26 cellular contexts compared by ENCODE assay signal in genomic region chr17:71163813-71164122, GRCh38.
"Had no signal": no experiment of that assay in that cellular context is flagged by ENCODE, and none has a peak within 500 bp of the region (broad histone marks: within the 10 kb centered on the region; RNA-seq: fewer than 3 reads in every experiment).

No MANE protein-coding gene starts in this region.

- H3K4me1 ChIP-seq: ascending aorta, esophagus muscularis mucosa, foreskin keratinocyte, heart right ventricle, left lung, right atrium auricular region, suprapubic skin, tibial nerve, uterus had no signal

- H3K27ac ChIP-seq: ascending aorta, esophagus muscularis mucosa, foreskin keratinocyte, heart right ventricle, left lung, ovary, right atrium auricular region, suprapubic skin, tibial nerve, uterus had no signal

- H3K4me3 ChIP-seq: ascending aorta, esophagus muscularis mucosa, heart right ventricle, left lung, mucosa of descending colon, ovary, right atrium auricular region, suprapubic skin, tibial nerve, uterus had no signal

- H3K27me3 ChIP-seq: ascending aorta, foreskin keratinocyte, heart right ventricle, left lung, right atrium auricular region, tibial nerve, uterus had no signal

- ATAC-seq: foreskin keratinocyte; heart right ventricle; natural killer cell treated with Interleukin-12 subunit alpha and Interleukin-12 subunit beta and Interleukin-15 and Interleukin-18, amount 100 ng/mL, for 72 hours; stimulated activated naive B cell treated with anti-CD40 and anti-IgM and Interleukin-4, amounts not matched to agents 10 μg/mL and 1 μg/mL and 100 μg/mL, for 72 hours had no signal

- H3K36me3 ChIP-seq: ascending aorta, esophagus muscularis mucosa, heart right ventricle, left lung, ovary, right atrium auricular region, suprapubic skin, tibial nerve, uterus had no signal

- H3K9me3 ChIP-seq: ascending aorta, esophagus muscularis mucosa, heart right ventricle, left lung, mucosa of descending colon, ovary, right atrium auricular region, suprapubic skin, tibial nerve, uterus had no signal

- DNase-seq: activated CD4-positive, alpha-beta memory T cell treated with anti-CD3 and anti-CD28 coated beads for 36 hours; activated CD4-positive, alpha-beta T cell treated with anti-CD3 and anti-CD28 coated beads, Interleukin-2, amount 10 ng/mL, durations not matched to agents 24 days and 14 days; activated CD4-positive, CD25-positive, alpha-beta regulatory T cell treated with anti-CD3 and anti-CD28 coated beads, Interleukin-2, amount 50 U/mL, for 72 hours; activated CD8-positive, alpha-beta memory T cell treated with anti-CD3 and anti-CD28 coated beads, Interleukin-2, amount 50 U/mL, for 4 hours; activated gamma-delta T cell; activated naive CD4-positive, alpha-beta T cell treated with anti-CD3 and anti-CD28 coated beads, Interleukin-2, amount 10 ng/mL, durations not matched to agents 7 days and 5 days; activated naive CD8-positive, alpha-beta T cell treated with anti-CD3 and anti-CD28 coated beads, Interleukin-2, amount 10 ng/mL, durations not matched to agents 7 days and 5 days; activated T-cell treated with anti-CD3 and anti-CD28 coated beads, Interleukin-2, amount 50 U/mL, for 1 hour; caudate nucleus; foreskin keratinocyte; heart right ventricle; left lung; ovary; stimulated activated CD4-positive, alpha-beta T cell treated with anti-CD3 and anti-CD28 coated beads, Interleukin-15, amount 100 ng/mL, for 24 hours; stimulated activated CD4-positive, alpha-beta T cell treated with anti-CD3 and anti-CD28 coated beads, Interleukin-2, amount 100 ng/mL, for 24 hours; stimulated activated naive B cell treated with anti-CD40 and anti-IgM and Interleukin-4, amounts not matched to agents 10 μg/mL and 1 μg/mL and 100 μg/mL, for 72 hours; SW 1271; T-helper 9 cell; uterus had no signal
